Comparison of ENCODE assay signal across 9 cellular contexts in genomic region chr11:94568717-94569116, GRCh38. TPM values are rescaled to one million over a fixed set of nuclear protein-coding genes. Genes with fewer than 3 reads are reported as not detected.
"Had no signal": no experiment of that assay in that cellular context is flagged by ENCODE, and none has a peak within 500 bp of the region (broad histone marks: within the 10 kb centered on the region; RNA-seq: fewer than 3 reads in every experiment).

No MANE protein-coding gene starts in this region.

- FAIRE-seq: G401.6, GM12878, GM12891, GM12892, GM18507, GM19239 had no signal

- ATAC-seq: GM12878 had no signal

- DNase-seq: GDM1, GF-D8 had no signal

- H3K4me3 ChIP-seq: GM12878 had no signal

RNA-seq across cellular contexts. Expression of gene PIWIL4, which starts 1.5 kb away (rescaled TPM):
- total RNA-seq: G401 had no signal

RNA-seq across cellular contexts. Expression of gene FUT4, which starts 25.0 kb away (rescaled TPM):
- total RNA-seq: G401 had no signal

RNA-seq across cellular contexts. Expression of gene C11orf97, which starts 56.5 kb away (rescaled TPM):
- total RNA-seq: G401, GM12878 had no signal
- polyA plus RNA-seq: GM12878 had no signal
